14 cellular contexts compared by ENCODE assay signal in genomic region chr3:128763967-128764366, GRCh38. TPM values are rescaled to one million over a fixed set of nuclear protein-coding genes. Genes with fewer than 3 reads are reported as not detected.
DNase-seq lines count a peak whose midpoint lies in the region; ATAC-seq and TF ChIP-seq lines count a peak whose summit lies in the region.
"Had no signal": no experiment of that assay in that cellular context is flagged by ENCODE, and none has a peak within 500 bp of the region (broad histone marks: within the 10 kb centered on the region; RNA-seq: fewer than 3 reads in every experiment).

No MANE protein-coding gene starts in this region.

- H3K36me3 Mint-ChIP-seq in activated CD4-positive, alpha-beta T cell treated with anti-CD3 and anti-CD28 coated beads for 36 hours (ENCODE audit: low read depth) = peaks cover 28% of the 10 kb centered on the region

- H3K27ac ChIP-seq in heart left ventricle = peak overlapping the region in 8 of 12 donors; percentile 11 to 60 (median 34)
- no peak overlapping the region for H3K27ac ChIP-seq in right lobe of liver
- H3K27ac ChIP-seq: breast epithelium, prostate gland had no signal

- H3K4me3 Mint-ChIP-seq in activated CD4-positive, alpha-beta T cell treated with anti-CD3 and anti-CD28 coated beads for 36 hours = no peak overlapping the region

- TF ChIP-seq CTCF in heart left ventricle (IDR thresholded peaks at IDR 0.05) = no peak
- TF ChIP-seq CTCF in right lobe of liver (IDR thresholded peaks at IDR 0.05) = no peak

- H3K27me3 ChIP-seq in heart left ventricle = no peaks in the 10 kb centered on the region
- H3K27me3 ChIP-seq in right lobe of liver = no peaks in the 10 kb centered on the region
- H3K27me3 ChIP-seq: breast epithelium had no signal

- peak; percentile 98 for ATAC-seq in activated CD4-positive, alpha-beta T cell treated with anti-CD3 and anti-CD28 coated beads for 36 hours
- peak; percentile 62 to 83 (median 77) for ATAC-seq in heart left ventricle
- ATAC-seq in HG02642 (IDR thresholded peaks at IDR 0.05; ENCODE audit: poor library complexity, unreplicated experiment) = no peak
- ATAC-seq in right lobe of liver = no peak

- H3K4me3 ChIP-seq in heart left ventricle (no peak overlapping the region), right lobe of liver (no peak overlapping the region)
- H3K4me3 ChIP-seq: breast epithelium, prostate gland had no signal

- TF ChIP-seq POLR2A in heart left ventricle (IDR thresholded peaks at IDR 0.05) (no peak), right lobe of liver (IDR thresholded peaks at IDR 0.05) (no peak)

- H3K36me3 ChIP-seq in heart left ventricle (peaks cover 0 to 11% (median 0%) of the 10 kb centered on the region in 9 donors), right lobe of liver (no peaks in the 10 kb centered on the region)
- H3K36me3 ChIP-seq: breast epithelium, prostate gland had no signal

- H3K27me3 Mint-ChIP-seq in activated CD4-positive, alpha-beta T cell treated with anti-CD3 and anti-CD28 coated beads for 36 hours = no peaks in the 10 kb centered on the region

- no peaks in the 10 kb centered on the region for H3K9me3 Mint-ChIP-seq in activated CD4-positive, alpha-beta T cell treated with anti-CD3 and anti-CD28 coated beads for 36 hours (ENCODE audit: low read depth)

- peak overlapping the region; percentile 53 for H3K27ac Mint-ChIP-seq in activated CD4-positive, alpha-beta T cell treated with anti-CD3 and anti-CD28 coated beads for 36 hours

- H3K4me1 ChIP-seq in heart left ventricle (peaks cover 0 to 85% (median 64%) of the 10 kb centered on the region in 12 donors), right lobe of liver (peaks cover 0 to 16% (median 8%) of the 10 kb centered on the region in 4 donors)
- H3K4me1 ChIP-seq: prostate gland had no signal

- 56 to 68% (median 62%) methylated on average over 5 of the region's 5 CpGs for WGBS in heart left ventricle, 4 donors
- WGBS in right lobe of liver (ENCODE audit: insufficient coverage, low coverage, low lambda C conversion rate, missing lambda C conversion rate) = 88% methylated on average over 5 of the region's 5 CpGs

- intact Hi-C loops in activated CD4-positive, alpha-beta T cell treated with anti-CD3 and anti-CD28 coated beads for 36 hours (cut with DNase I, micrococcal nuclease) = no loop called here
- intact Hi-C loops in heart left ventricle (cut with DNase I) = no loop called here
- intact Hi-C loops in right lobe of liver (cut with DNase I) = no loop called here

- CTCF ChIA-PET in activated CD4-positive, alpha-beta T cell treated with anti-CD3 and anti-CD28 coated beads for 36 hours (lab: Charles Lee) = interaction anchor here (0.6 to 1.1 kb wide), 4 partner anchors 24 to 83 kb away, joined by 3 to 6 read pairs (median 4); no protein-coding TSS in a partner anchor

- no peaks in the 10 kb centered on the region for H3K9me3 ChIP-seq in heart left ventricle
- no peaks in the 10 kb centered on the region for H3K9me3 ChIP-seq in right lobe of liver
- H3K9me3 ChIP-seq: breast epithelium, prostate gland had no signal

- peaks cover 75% of the 10 kb centered on the region for H3K4me1 Mint-ChIP-seq in activated CD4-positive, alpha-beta T cell treated with anti-CD3 and anti-CD28 coated beads for 36 hours

- DNase-seq in activated CD4-positive, alpha-beta T cell treated with anti-CD3 and anti-CD28 coated beads for 36 hours = peak; percentile 69
- DNase-seq in activated CD4-positive, alpha-beta T cell treated with anti-CD3 and anti-CD28 coated beads, Interleukin-2, amount 50 U/mL, for 4 hours = no peak
- DNase-seq in activated CD4-positive, alpha-beta T cell treated with anti-CD3 and anti-CD28 coated beads, Interleukin-2, amount 50 U/mL, for 48 hours = peak; percentile 35 to 50
- DNase-seq in heart left ventricle (peak in 4 of 5 donors; percentile 36 to 52 (median 44)), right lobe of liver (no peak), EL (no peak)
- peak; percentile 12 to 23 for DNase-seq in stimulated activated CD4-positive, alpha-beta T cell treated with anti-CD3 and anti-CD28 coated beads, Interleukin-4, amount 100 ng/mL, for 48 hours (ENCODE audit: low read depth in 2 of 2)
- DNase-seq: activated effector memory CD4-positive, alpha-beta T cell treated with Interleukin-2 at 50 U/mL for 16 hours; NCI-H2029 treated with DMSO at 0.1 percent for 48 hours; NCI-H774; substantia nigra had no signal

- POLR2A ChIA-PET in activated CD4-positive, alpha-beta T cell treated with anti-CD3 and anti-CD28 coated beads for 36 hours (lab: Charles Lee) = interaction anchor here (0.9 to 1.1 kb wide), 2 partner anchors 84 to 155 kb away, joined by 3 to 5 read pairs; no protein-coding TSS in a partner anchor

RNA-seq across cellular contexts. Expression of gene RAB7A, which starts 38.0 kb away (rescaled TPM):
- 100 to 1,000 TPM; 297 to 534 TPM for total RNA-seq in activated CD4-positive, alpha-beta T cell treated with anti-CD3 and anti-CD28 coated beads for 36 hours
- 100 to 1,000 TPM; 143 to 343 (median 257) TPM for total RNA-seq in heart left ventricle
- polyA plus RNA-seq in heart left ventricle = 100 to 1,000 TPM; 180 to 244 TPM
- 100 to 1,000 TPM in 4 of 6 experiments, 10 to 100 TPM in 2; 84.0 to 145 (median 119) TPM for total RNA-seq in right lobe of liver

Comparison
In these comparisons a context has a peak if more than half of its experiments do, and no peak if none do; other contexts are left out.
1. DNase-seq: peak in activated CD4-positive, alpha-beta T cell treated with anti-CD3 and anti-CD28 coated beads for 36 hours (single experiment), activated CD4-positive, alpha-beta T cell treated with anti-CD3 and anti-CD28 coated beads, Interleukin-2, amount 50 U/mL, for 48 hours (2 of 2), heart left ventricle (4 of 5) and stimulated activated CD4-positive, alpha-beta T cell treated with anti-CD3 and anti-CD28 coated beads, Interleukin-4, amount 100 ng/mL, for 48 hours (2 of 2); none in activated CD4-positive, alpha-beta T cell treated with anti-CD3 and anti-CD28 coated beads, Interleukin-2, amount 50 U/mL, for 4 hours (0 of 2), right lobe of liver (0 of 3) and EL (single experiment).
2. ATAC-seq: peak in activated CD4-positive, alpha-beta T cell treated with anti-CD3 and anti-CD28 coated beads for 36 hours (single experiment) and heart left ventricle (4 of 4); none in HG02642 (single experiment) and right lobe of liver (0 of 4).
3. H3K27ac ChIP-seq: peak in heart left ventricle (8 of 12); none in right lobe of liver (0 of 3).